Comparison of ENCODE assay signal across 6 cellular contexts in the genomic region with DNA sequence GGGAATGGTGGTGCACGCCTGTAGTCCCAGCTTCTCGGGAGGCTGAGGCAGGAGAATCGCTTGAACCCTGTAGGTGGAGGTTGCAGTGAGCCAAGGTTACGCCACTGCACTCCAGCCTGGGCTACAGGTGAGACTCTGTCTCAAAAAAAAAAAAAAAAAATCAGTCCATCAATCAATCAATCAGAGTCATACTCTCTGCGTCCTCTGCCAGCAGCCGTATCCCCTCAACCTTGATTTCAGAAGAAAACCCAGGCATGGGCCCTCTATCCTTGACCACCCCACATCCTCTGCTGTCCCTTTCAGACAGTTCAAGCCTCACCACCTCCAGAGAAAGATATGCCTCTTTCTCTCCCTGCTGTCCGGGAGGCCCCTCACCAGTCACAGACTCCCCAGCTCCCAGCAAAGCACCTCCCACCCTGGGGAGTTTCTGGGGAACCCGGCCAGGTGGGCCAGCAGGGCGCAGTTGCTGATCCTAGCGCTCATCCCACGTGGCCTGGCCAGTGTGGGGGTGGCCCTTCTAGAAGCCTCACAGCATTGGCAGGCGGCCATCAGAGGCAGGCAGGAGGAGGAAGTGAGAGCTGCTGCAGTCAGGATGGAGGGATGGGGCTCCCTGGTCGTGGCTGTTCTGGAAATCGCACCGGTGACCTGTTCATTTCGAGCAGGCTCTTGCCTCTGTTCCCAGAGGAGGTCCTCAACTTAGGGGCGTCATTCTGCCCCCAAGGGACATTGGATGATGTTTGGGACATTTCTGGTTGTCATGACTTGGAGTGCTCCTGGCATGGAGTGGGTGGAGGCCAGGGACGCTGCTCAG. TPM values are rescaled to one million over a fixed set of nuclear protein-coding genes. Genes with fewer than 3 reads are reported as not detected.
A peak's percentile ranks its signal among the peaks of the same experiment; 100 is the strongest.
DNase-seq lines count a peak whose midpoint lies in the region; ATAC-seq and TF ChIP-seq lines count a peak whose summit lies in the region.

No MANE protein-coding gene starts in this region.

- peak overlapping the region; percentile 84 for H2AFZ ChIP-seq in SK-N-SH (ENCODE audit: low read depth)

- H3K4me1 ChIP-seq in SK-N-SH (ENCODE audit: control insufficient read depth in 1 of 2, insufficient read depth in 2 of 2, low read depth in 1 of 2, low read length in 1 of 2): peaks cover 5 to 8% of the 10 kb centered on the region in 2 experiments; a peak in 3 of 4 replicates
- H3K4me1 ChIP-seq in left ventricle myocardium inferior: peaks cover 33% of the 10 kb centered on the region
- peaks cover 0 to 28% (median 14%) of the 10 kb centered on the region in 4 donors for H3K4me1 ChIP-seq in tibial nerve
- peaks cover 17% of the 10 kb centered on the region for H3K4me1 ChIP-seq in vagina

- 80% methylated on average over 15 of the region's 18 CpGs for WGBS in SK-N-SH (ENCODE audit: low lambda C conversion rate)
- WGBS in tibial nerve, 2 donors: 38 to 42% methylated on average over 17 to 18 of the region's 18 CpGs

- peak; percentile 46 for DNase-seq in SK-N-SH
- peak; percentile 89 for DNase-seq in left ventricle myocardium inferior
- peak; percentile 73 to 80 for DNase-seq in tibial nerve (ENCODE audit: low spot score in 2 of 2)
- DNase-seq in NCI-H524 treated with DMSO at 0.1 percent for 48 hours (lab: John Stamatoyannopoulos, UW): no peak
- no peak for DNase-seq in vagina (ENCODE audit: extremely low spot score in 2 of 2)

- H3K27ac ChIP-seq in SK-N-SH (ENCODE audit: low read depth in 2 of 2, low read length in 1 of 2): no peak overlapping the region
- peak overlapping the region; percentile 34 for H3K27ac ChIP-seq in left ventricle myocardium inferior (replicated peaks)
- peak overlapping the region; percentile 9 to 68 (median 48) for H3K27ac ChIP-seq in tibial nerve
- no peak overlapping the region for H3K27ac ChIP-seq in vagina

- H3K36me3 ChIP-seq in SK-N-SH (replicated peaks in 1 of 2; ENCODE audit: control insufficient read depth in 1 of 2, insufficient read depth in 2 of 2, low read length in 1 of 2) (no peaks in the 10 kb centered on the region), left ventricle myocardium inferior (peaks cover 4% of the 10 kb centered on the region), tibial nerve (peaks cover 0 to under 1% (median 0%) of the 10 kb centered on the region in 3 donors), vagina (no peaks in the 10 kb centered on the region)

- peaks cover 19% of the 10 kb centered on the region for H4K20me1 ChIP-seq in SK-N-SH (ENCODE audit: insufficient read depth)

- POLR2A ChIA-PET in SK-N-SH (lab: Yijun Ruan, JAX): interaction anchor here (1.1 kb wide), 1 partner anchor 23 kb away, joined by 4 read pairs; no protein-coding TSS in a partner anchor

- no peak for TF ChIP-seq RAD21 in SK-N-SH (IDR thresholded peaks at IDR 0.05; ENCODE audit: low read length)

- H3K27me3 ChIP-seq in SK-N-SH (ENCODE audit: insufficient read depth) (no peaks in the 10 kb centered on the region), left ventricle myocardium inferior (ENCODE audit: low read depth) (no peaks in the 10 kb centered on the region), tibial nerve (no peaks in the 10 kb centered on the region), vagina (no peaks in the 10 kb centered on the region)

- H3K9ac ChIP-seq in SK-N-SH: no peak overlapping the region

- H3K79me2 ChIP-seq in SK-N-SH (ENCODE audit: insufficient read depth): peaks cover 21% of the 10 kb centered on the region

- H3K4me3 ChIP-seq in SK-N-SH (ENCODE audit: low read depth in 2 of 2, low read length in 1 of 2) (no peak overlapping the region), left ventricle myocardium inferior (no peak overlapping the region), tibial nerve (peak overlapping the region in 1 of 4 donors; percentile 2), vagina (no peak overlapping the region)

- H3K4me2 ChIP-seq in SK-N-SH: 0 out of 2 replicates have a peak overlapping the region, but pooled peaks have one; percentile 15

- TF ChIP-seq POLR2A in tibial nerve (IDR thresholded peaks at IDR 0.05) (peak in 1 of 2 donors; percentile 43), vagina (IDR thresholded peaks at IDR 0.05) (no peak)

- no peak for TF ChIP-seq EP300 in SK-N-SH (IDR thresholded peaks at IDR 0.05; ENCODE audit: borderline replicate concordance in 1 of 2, low read depth in 1 of 2, low read length in 1 of 2)
- TF ChIP-seq EP300 in tibial nerve (IDR thresholded peaks at IDR 0.05): peak in 1 of 2 donors; percentile 62

- H3K9me2 ChIP-seq in SK-N-SH: no peaks in the 10 kb centered on the region

- intact Hi-C loops in left ventricle myocardium inferior (cut with micrococcal nuclease): no loop called here
- intact Hi-C loops in vagina (cut with DNase I): no loop called here

- peak; percentile 28 for ATAC-seq in GM21825 (IDR thresholded peaks at IDR 0.05; ENCODE audit: unreplicated experiment)

- no peak for TF ChIP-seq CTCF in SK-N-SH (IDR thresholded peaks at IDR 0.05)
- no peak for TF ChIP-seq CTCF in left ventricle myocardium inferior (IDR thresholded peaks at IDR 0.05; ENCODE audit: borderline replicate concordance)
- peak in 1 of 5 experiments; percentile 11 for TF ChIP-seq CTCF in tibial nerve (IDR thresholded peaks at IDR 0.05)
- TF ChIP-seq CTCF in vagina (IDR thresholded peaks at IDR 0.05): no peak

- H3K9me3 ChIP-seq in SK-N-SH (no peaks in the 10 kb centered on the region), left ventricle myocardium inferior (replicated peaks) (no peaks in the 10 kb centered on the region), tibial nerve (no peaks in the 10 kb centered on the region), vagina (no peaks in the 10 kb centered on the region)

- H3F3A ChIP-seq in SK-N-SH (replicated peaks; ENCODE audit: insufficient read depth): peaks cover 9% of the 10 kb centered on the region

- CTCF ChIA-PET in SK-N-SH (lab: Yijun Ruan, JAX): interaction anchor here (1.0 to 9.8 kb wide), 4 partner anchors 7 to 50 kb away, joined by 3 to 121 read pairs (median 4); no protein-coding TSS in a partner anchor

TF ChIP-seq in SK-N-SH, 30 proteins besides CTCF, POLR2A, EP300 and RAD21:
- TF ChIP-seq, protein P1, sequence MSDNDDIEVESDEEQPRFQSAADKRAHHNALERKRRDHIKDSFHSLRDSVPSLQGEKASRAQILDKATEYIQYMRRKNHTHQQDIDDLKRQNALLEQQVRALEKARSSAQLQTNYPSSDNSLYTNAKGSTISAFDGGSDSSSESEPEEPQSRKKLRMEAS (IDR thresholded peaks at IDR 0.05; ENCODE audit: low read depth): peak; percentile 75; the same call in 1 of the 2 replicates
- TF ChIP-seq, protein P2, sequence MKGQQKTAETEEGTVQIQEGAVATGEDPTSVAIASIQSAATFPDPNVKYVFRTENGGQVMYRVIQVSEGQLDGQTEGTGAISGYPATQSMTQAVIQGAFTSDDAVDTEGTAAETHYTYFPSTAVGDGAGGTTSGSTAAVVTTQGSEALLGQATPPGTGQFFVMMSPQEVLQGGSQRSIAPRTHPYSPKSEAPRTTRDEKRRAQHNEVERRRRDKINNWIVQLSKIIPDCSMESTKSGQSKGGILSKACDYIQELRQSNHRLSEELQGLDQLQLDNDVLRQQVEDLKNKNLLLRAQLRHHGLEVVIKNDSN (IDR thresholded peaks at IDR 0.05; ENCODE audit: borderline replicate concordance, low read depth): peak; percentile 71; the same call in 1 of the 2 replicates
- TF ChIP-seq GATA2 (CRISPR knock-in tag; IDR thresholded peaks at IDR 0.05): no peak
- TF ChIP-seq NFIC (IDR thresholded peaks at IDR 0.05; ENCODE audit: borderline replicate concordance): peak; percentile 56

RNA-seq across cellular contexts. Expression of a gene that starts 10.2 kb away (rescaled TPM):
- 0.76 and 0.88 TPM in 2 replicates for polyA plus RNA-seq in SK-N-SH (2012; rRNA removed)
- 0.58 and 0.66 TPM in 2 replicates for polyA plus RNA-seq in SK-N-SH (2012; cell fraction: cytosol; rRNA removed)
- 0.75 and 1.8 TPM in 2 replicates for polyA plus RNA-seq in SK-N-SH (2012; cell fraction: nucleus; rRNA removed)
- 0.36 TPM for total RNA-seq in left ventricle myocardium inferior
- total RNA-seq in tibial nerve: not detected
- total RNA-seq in vagina: not detected

RNA-seq across cellular contexts. Expression of a gene that starts 15.6 kb away (rescaled TPM):
- polyA plus RNA-seq in SK-N-SH (2012; rRNA removed): not detected in 2 replicates
- polyA plus RNA-seq in SK-N-SH (2012; cell fraction: cytosol; rRNA removed): not detected in 2 replicates
- polyA plus RNA-seq in SK-N-SH (2012; cell fraction: nucleus; rRNA removed): not detected in 2 replicates
- total RNA-seq in left ventricle myocardium inferior (0.77 TPM), tibial nerve (1 to 10 TPM in 2 of 4 donors, under 1 TPM in 2; 0.42 to 4.2 (median 2.2) TPM), vagina (2.0 TPM)

RNA-seq across cellular contexts. Expression of a gene that starts 17.3 kb away (rescaled TPM):
- 16.0 and 18.1 TPM in 2 replicates for polyA plus RNA-seq in SK-N-SH (2012; rRNA removed)
- 1.4 and 2.7 TPM in 2 replicates for polyA plus RNA-seq in SK-N-SH (2012; cell fraction: cytosol; rRNA removed)
- polyA plus RNA-seq in SK-N-SH (2012; cell fraction: nucleus; rRNA removed): 255 and 564 TPM in 2 replicates
- 1.1 TPM for total RNA-seq in left ventricle myocardium inferior
- 1 to 10 TPM in 2 of 4 donors, under 1 TPM in 1, not detected in 1; 0.59 to 5.4 (median 2.1) TPM for total RNA-seq in tibial nerve
- total RNA-seq in vagina: 2.7 TPM

RNA-seq across cellular contexts. Expression of a gene that starts 29.8 kb away (rescaled TPM):
- 35.0 and 55.8 TPM in 2 replicates for polyA plus RNA-seq in SK-N-SH (2012; rRNA removed)
- 18.7 and 29.3 TPM in 2 replicates for polyA plus RNA-seq in SK-N-SH (2012; cell fraction: cytosol; rRNA removed)
- 271 and 351 TPM in 2 replicates for polyA plus RNA-seq in SK-N-SH (2012; cell fraction: nucleus; rRNA removed)
- total RNA-seq in left ventricle myocardium inferior (28.7 TPM), tibial nerve (10 to 100 TPM; 21.4 to 84.0 (median 51.8) TPM), vagina (71.2 TPM)

RNA-seq across cellular contexts. Expression of a gene that starts 30.3 kb away (rescaled TPM):
- 128 and 151 TPM in 2 replicates for polyA plus RNA-seq in SK-N-SH (2012; rRNA removed)
- polyA plus RNA-seq in SK-N-SH (2012; cell fraction: cytosol; rRNA removed): 82.0 and 106 TPM in 2 replicates
- 251 and 261 TPM in 2 replicates for polyA plus RNA-seq in SK-N-SH (2012; cell fraction: nucleus; rRNA removed)
- total RNA-seq in left ventricle myocardium inferior (47.8 TPM), tibial nerve (10 to 100 TPM; 37.3 to 67.5 (median 51.2) TPM), vagina (30.7 TPM)

Comparison
In these comparisons a context has a peak if more than half of its experiments do, and no peak if none do; other contexts are left out.
1. DNase-seq: peak in SK-N-SH (single experiment), left ventricle myocardium inferior (single experiment) and tibial nerve (2 of 2); none in NCI-H524 treated with DMSO at 0.1 percent for 48 hours (single experiment) and vagina (0 of 2).
2. H3K27ac ChIP-seq: peak in left ventricle myocardium inferior (single experiment) and tibial nerve (4 of 4); none in SK-N-SH (0 of 2) and vagina (single experiment).